Comparison of ENCODE assay signal across 17 cellular contexts in the genomic region with DNA sequence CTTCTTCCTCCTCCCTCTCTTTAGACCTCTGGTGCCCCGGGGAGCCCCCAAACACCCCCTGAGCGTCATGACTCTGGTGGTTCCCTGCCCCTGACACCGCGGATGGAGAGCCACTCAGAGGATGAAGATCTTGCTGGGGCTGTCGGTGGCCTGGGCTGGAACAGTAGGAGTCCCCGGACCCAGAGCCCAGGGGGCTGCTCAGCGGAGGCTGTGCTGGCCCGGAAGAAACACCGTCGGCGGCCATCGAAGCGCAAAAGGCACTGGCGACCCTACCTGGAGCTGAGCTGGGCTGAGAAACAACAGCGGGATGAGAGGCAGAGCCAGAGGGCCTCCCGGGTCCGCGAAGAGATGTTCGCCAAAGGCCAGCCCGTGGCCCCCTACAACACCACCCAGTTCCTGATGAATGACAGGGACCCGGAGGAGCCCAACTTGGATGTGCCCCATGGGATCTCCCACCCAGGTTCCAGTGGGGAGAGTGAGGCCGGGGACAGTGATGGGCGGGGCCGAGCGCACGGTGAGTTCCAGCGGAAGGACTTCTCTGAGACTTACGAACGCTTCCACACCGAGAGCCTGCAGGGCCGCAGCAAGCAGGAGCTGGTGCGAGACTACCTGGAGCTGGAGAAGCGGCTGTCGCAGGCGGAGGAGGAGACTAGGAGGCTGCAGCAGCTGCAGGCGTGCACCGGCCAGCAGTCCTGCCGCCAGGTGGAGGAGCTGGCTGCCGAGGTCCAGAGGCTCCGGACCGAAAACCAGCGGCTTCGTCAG. TPM values are rescaled to one million over a fixed set of nuclear protein-coding genes. Genes with fewer than 3 reads are reported as not detected.
DNase-seq lines count a peak whose midpoint lies in the region; ATAC-seq lines count a peak whose summit lies in the region.
"Had no signal": no experiment of that assay in that cellular context is flagged by ENCODE, and none has a peak within 500 bp of the region (broad histone marks: within the 10 kb centered on the region; RNA-seq: fewer than 3 reads in every experiment).

No MANE protein-coding gene starts in this region.

- 95% methylated on average over 43 of the region's 43 CpGs for WGBS in right cardiac atrium

- no peaks in the 10 kb centered on the region for H3K9me3 ChIP-seq in right cardiac atrium (ENCODE audit: control insufficient read depth, low read length)
- H3K9me3 ChIP-seq in iPS-15b (ENCODE audit: control insufficient read depth, insufficient read depth, low read length) = no peaks in the 10 kb centered on the region
- H3K9me3 ChIP-seq: heart left ventricle, transverse colon had no signal

- peaks cover 2% of the 10 kb centered on the region for H3K36me3 ChIP-seq in iPS-15b (ENCODE audit: control insufficient read depth, insufficient read depth, low read length)
- H3K36me3 ChIP-seq: transverse colon had no signal

- DNase-seq in cardiac septum (ENCODE audit: low spot score) (peak; percentile 70), right cardiac atrium (no peak), AG08395 (ENCODE audit: low spot score) (no peak), sciatic nerve (ENCODE audit: low spot score) (no peak)
- DNase-seq: 8988T; activated CD4-positive, alpha-beta T cell treated with anti-CD3 and anti-CD28 coated beads, Interleukin-2, amount 50 U/mL, for 48 hours; activated T-cell treated with anti-CD3 and anti-CD28 coated beads, Interleukin-2, amount 50 U/mL, for 24 hours; C1 segment of cervical spinal cord; DMS53; heart left ventricle; MM.1S; NCI-H1694; NCI-H345; transverse colon had no signal

- intact Hi-C loops in cardiac septum (cut with DNase I) = no loop called here
- intact Hi-C loops in right cardiac atrium (cut with DNase I) = no loop called here
- intact Hi-C loops in sciatic nerve (cut with DNase I) = no loop called here

- H3K4me3 ChIP-seq in right cardiac atrium (ENCODE audit: low read length) (no peak overlapping the region), iPS-15b (ENCODE audit: low read depth, low read length) (no peak overlapping the region)
- H3K4me3 ChIP-seq: heart left ventricle, transverse colon had no signal

- no peak for ATAC-seq in right cardiac atrium
- no peak for ATAC-seq in HG02571 (IDR thresholded peaks at IDR 0.05; ENCODE audit: unreplicated experiment)
- ATAC-seq in sciatic nerve = no peak
- ATAC-seq: activated naive CD4-positive, alpha-beta T cell treated with anti-CD3 and anti-CD28 coated beads, Interleukin-2, amount 50 U/mL, for 72 hours; heart left ventricle had no signal

- H3K4me1 ChIP-seq in right cardiac atrium (ENCODE audit: control insufficient read depth, insufficient read depth, low read length) (peaks cover 14% of the 10 kb centered on the region), iPS-15b (ENCODE audit: control insufficient read depth, insufficient read depth, low read length) (peaks cover 25% of the 10 kb centered on the region)

- H3K27ac ChIP-seq in right cardiac atrium (ENCODE audit: low read length) = no peak overlapping the region

- peak overlapping the region; percentile 37 for H3K9ac ChIP-seq in iPS-15b (ENCODE audit: low read depth, low read length)

- no peaks in the 10 kb centered on the region for H3K27me3 ChIP-seq in right cardiac atrium (ENCODE audit: control insufficient read depth, insufficient read depth)
- H3K27me3 ChIP-seq in iPS-15b (ENCODE audit: control insufficient read depth, insufficient read depth, low read length) = no peaks in the 10 kb centered on the region
- H3K27me3 ChIP-seq: heart left ventricle, transverse colon had no signal

RNA-seq across cellular contexts. Expression of gene HEXIM2, which starts 7.5 kb away (rescaled TPM):
- 3.3 TPM for total RNA-seq in cardiac septum
- 1 to 10 TPM; 3.5 to 8.2 (median 6.6) TPM for total RNA-seq in right cardiac atrium
- polyA plus RNA-seq in right cardiac atrium = 6.5 TPM
- 6.8 TPM for total RNA-seq in sciatic nerve

RNA-seq across cellular contexts. Expression of gene HEXIM1, which starts 20.9 kb away (rescaled TPM):
- total RNA-seq in cardiac septum (19.8 TPM), right cardiac atrium (10 to 100 TPM; 37.1 to 42.6 (median 40.6) TPM), sciatic nerve (39.1 TPM)
- 21.2 TPM for polyA plus RNA-seq in right cardiac atrium

RNA-seq across cellular contexts. Expression of gene ACBD4, which starts 33.7 kb away (rescaled TPM):
- total RNA-seq in cardiac septum = 6.4 TPM
- 10 to 100 TPM; 11.9 to 14.8 (median 12.6) TPM for total RNA-seq in right cardiac atrium
- polyA plus RNA-seq in right cardiac atrium = 12.0 TPM
- 26.4 TPM for total RNA-seq in sciatic nerve

RNA-seq across cellular contexts. Expression of gene PLCD3, which starts 36.9 kb away (rescaled TPM):
- total RNA-seq in cardiac septum (87.6 TPM), right cardiac atrium (100 to 1,000 TPM in 3 of 4 donors, 10 to 100 TPM in 1; 94.2 to 164 (median 138) TPM), sciatic nerve (79.4 TPM)
- 100 TPM for polyA plus RNA-seq in right cardiac atrium

RNA-seq across cellular contexts. Expression of gene FMNL1, which starts 52.5 kb away (rescaled TPM):
- total RNA-seq in cardiac septum (12.2 TPM), right cardiac atrium (10 to 100 TPM; 12.3 to 17.0 (median 14.1) TPM), sciatic nerve (39.6 TPM)
- 10.5 TPM for polyA plus RNA-seq in right cardiac atrium
